36 cellular contexts compared by ENCODE assay signal in genomic region chr11:90756617-90757016, GRCh38.
DNase-seq lines count a peak whose midpoint lies in the region; ATAC-seq, FAIRE-seq and TF ChIP-seq lines count a peak whose summit lies in the region.
"Had no signal": no experiment of that assay in that cellular context is flagged by ENCODE, and none has a peak within 500 bp of the region (broad histone marks: within the 10 kb centered on the region; RNA-seq: fewer than 3 reads in every experiment).

No MANE protein-coding gene starts in this region.

- no peak for TF ChIP-seq RAD21 in SK-N-SH (IDR thresholded peaks at IDR 0.05; ENCODE audit: low read length)

- no TSS peak for BruUV-seq in endothelial cell of umbilical vein (replicated peaks; lab: Mats Ljungman, UMichigan)

- H3K36me3 Mint-ChIP-seq in activated CD4-positive, alpha-beta T cell treated with anti-CD3 and anti-CD28 coated beads for 36 hours (ENCODE audit: low read depth): no peaks in the 10 kb centered on the region
- H3K36me3 Mint-ChIP-seq: CD14-positive monocyte; CD4-positive, alpha-beta memory T cell; CD4-positive, CD25-positive, alpha-beta regulatory T cell; CD8-positive, alpha-beta memory T cell; CD8-positive, alpha-beta T cell had no signal

- H3K27me3 Mint-ChIP-seq in activated CD4-positive, alpha-beta T cell treated with anti-CD3 and anti-CD28 coated beads for 36 hours: no peaks in the 10 kb centered on the region
- H3K27me3 Mint-ChIP-seq: B cell; CD4-positive, alpha-beta memory T cell; CD4-positive, alpha-beta T cell; CD4-positive, CD25-positive, alpha-beta regulatory T cell; CD8-positive, alpha-beta memory T cell had no signal

- no peak overlapping the region for H3K4me3 Mint-ChIP-seq in activated CD4-positive, alpha-beta T cell treated with anti-CD3 and anti-CD28 coated beads for 36 hours
- H3K4me3 Mint-ChIP-seq: B cell; CD14-positive monocyte; CD4-positive, alpha-beta memory T cell; CD4-positive, alpha-beta T cell; CD4-positive, CD25-positive, alpha-beta regulatory T cell; CD8-positive, alpha-beta memory T cell; CD8-positive, alpha-beta T cell had no signal

- no peaks in the 10 kb centered on the region for H3K9me3 ChIP-seq in SK-N-SH
- H3K9me3 ChIP-seq in endothelial cell of umbilical vein (replicated peaks; ENCODE audit: control insufficient read depth, insufficient read depth, low read length): no peaks in the 10 kb centered on the region
- H3K9me3 ChIP-seq: A549; BE2C; BLaER1; BLaER1 treated with 17β-estradiol and CSF1 and Interleukin-3, amounts not matched to agents 10 nM and 100 nM; Caco-2 had no signal

- H3K27me3 ChIP-seq in SK-N-SH (ENCODE audit: insufficient read depth): no peaks in the 10 kb centered on the region
- H3K27me3 ChIP-seq in endothelial cell of umbilical vein (ENCODE audit: control insufficient read depth in 2 of 2, insufficient read depth in 2 of 2, low read length in 2 of 2): no peaks in the 10 kb centered on the region
- H3K27me3 ChIP-seq: BE2C; BLaER1; BLaER1 treated with 17β-estradiol and CSF1 and Interleukin-3, amounts not matched to agents 10 nM and 100 nM had no signal

- H3K9ac ChIP-seq in SK-N-SH (no peak overlapping the region), endothelial cell of umbilical vein (replicated peaks; ENCODE audit: extremely low read depth, insufficient read depth, low read length) (no peak overlapping the region)
- H3K9ac ChIP-seq: BLaER1; BLaER1 treated with 17β-estradiol and CSF1 and Interleukin-3, amounts not matched to agents 10 nM and 100 nM had no signal

- intact Hi-C loops in endothelial cell of umbilical vein (cut with micrococcal nuclease): no loop called here
- intact Hi-C loops in activated CD4-positive, alpha-beta T cell treated with anti-CD3 and anti-CD28 coated beads for 36 hours (cut with DNase I, micrococcal nuclease): no loop called here

- CTCF ChIA-PET in SK-N-SH (lab: Yijun Ruan, JAX): interaction anchor here (1.5 kb wide), 1 partner anchor 18 kb away, joined by 3 read pairs; no protein-coding TSS in a partner anchor
- CTCF ChIA-PET in endothelial cell of umbilical vein (lab: Charles Lee): no interaction called here
- CTCF ChIA-PET in activated CD4-positive, alpha-beta T cell treated with anti-CD3 and anti-CD28 coated beads for 36 hours (lab: Charles Lee): no interaction called here

- H3K9me2 ChIP-seq in SK-N-SH: no peaks in the 10 kb centered on the region

- WGBS in SK-N-SH (ENCODE audit: low lambda C conversion rate): 6% methylated on average over 1 of the region's 1 CpG

- H2AFZ ChIP-seq in SK-N-SH (ENCODE audit: low read depth) (no peak overlapping the region), endothelial cell of umbilical vein (ENCODE audit: low read depth, low read length) (no peak overlapping the region)

- ATAC-seq in SK-N-SH treated with all-trans-retinoic acid at 6 μM for 48 hours (no peak), GM19463 (IDR thresholded peaks at IDR 0.05; ENCODE audit: unreplicated experiment) (no peak)
- ATAC-seq in activated CD4-positive, alpha-beta T cell treated with anti-CD3 and anti-CD28 coated beads for 36 hours: no peak
- ATAC-seq: A549; CD8-positive, alpha-beta T cell had no signal

- H3K9me3 Mint-ChIP-seq in activated CD4-positive, alpha-beta T cell treated with anti-CD3 and anti-CD28 coated beads for 36 hours (ENCODE audit: low read depth): peaks cover 18% of the 10 kb centered on the region

- H3K4me1 ChIP-seq in SK-N-SH (ENCODE audit: control insufficient read depth in 1 of 2, insufficient read depth in 2 of 2, low read depth in 1 of 2, low read length in 1 of 2) (no peaks in the 10 kb centered on the region; a peak in 2 of 4 replicates), endothelial cell of umbilical vein (ENCODE audit: control insufficient read depth, extremely low read depth, insufficient read depth, low read length) (no peaks in the 10 kb centered on the region)
- H3K4me1 ChIP-seq: A549; BLaER1 treated with 17β-estradiol and CSF1 and Interleukin-3, amounts not matched to agents 10 nM and 100 nM; Caco-2 had no signal

- H4K20me1 ChIP-seq in SK-N-SH (ENCODE audit: insufficient read depth) (no peaks in the 10 kb centered on the region), endothelial cell of umbilical vein (replicated peaks; ENCODE audit: control insufficient read depth, extremely low read depth, insufficient read depth, low read length) (no peaks in the 10 kb centered on the region)
- H4K20me1 ChIP-seq: BLaER1; BLaER1 treated with 17β-estradiol and CSF1 and Interleukin-3, amounts not matched to agents 10 nM and 100 nM had no signal

- H3K36me3 ChIP-seq in SK-N-SH (replicated peaks in 1 of 2; ENCODE audit: control insufficient read depth in 1 of 2, insufficient read depth in 2 of 2, low read length in 1 of 2) (no peaks in the 10 kb centered on the region), endothelial cell of umbilical vein (ENCODE audit: control insufficient read depth in 2 of 2, extremely low read depth in 1 of 2, insufficient read depth in 2 of 2, low read length in 2 of 2) (no peaks in the 10 kb centered on the region)
- H3K36me3 ChIP-seq: BE2C; BLaER1; BLaER1 treated with 17β-estradiol and CSF1 and Interleukin-3, amounts not matched to agents 10 nM and 100 nM had no signal

- no peaks in the 10 kb centered on the region for H3K9me1 ChIP-seq in endothelial cell of umbilical vein (replicated peaks; ENCODE audit: control insufficient read depth, extremely low read depth, insufficient read depth, low read length)

- peak in 1 of 2 experiments; percentile 68; a peak in 2 of 4 replicates for TF ChIP-seq EP300 in SK-N-SH (IDR thresholded peaks at IDR 0.05; ENCODE audit: borderline replicate concordance in 1 of 2, low read depth in 1 of 2, low read length in 1 of 2)

- H3K4me3 ChIP-seq in SK-N-SH (ENCODE audit: low read depth in 2 of 2, low read length in 1 of 2) (no peak overlapping the region), endothelial cell of umbilical vein (replicated peaks in 1 of 3; ENCODE audit: insufficient read depth in 1 of 3, low read depth in 1 of 3, low read length in 3 of 3) (no peak overlapping the region)
- H3K4me3 ChIP-seq: A549; BLaER1; BLaER1 treated with 17β-estradiol and CSF1 and Interleukin-3, amounts not matched to agents 10 nM and 100 nM had no signal

- no peak for TF ChIP-seq POLR2A in endothelial cell of umbilical vein (IDR thresholded peaks at IDR 0.05; ENCODE audit: low read depth, low read length)

- POLR2A ChIA-PET in SK-N-SH (lab: Yijun Ruan, JAX) (no interaction called here), endothelial cell of umbilical vein (lab: Charles Lee) (no interaction called here)
- POLR2A ChIA-PET in activated CD4-positive, alpha-beta T cell treated with anti-CD3 and anti-CD28 coated beads for 36 hours (lab: Charles Lee): no interaction called here

- H3K27ac ChIP-seq in SK-N-SH (ENCODE audit: low read depth in 2 of 2, low read length in 1 of 2) (no peak overlapping the region; a peak in 2 of 4 replicates), endothelial cell of umbilical vein (ENCODE audit: insufficient read depth, low read depth, low read length) (no peak overlapping the region)
- H3K27ac ChIP-seq: 22Rv1; A549; BLaER1; BLaER1 treated with 17β-estradiol and CSF1 and Interleukin-3, amounts not matched to agents 10 nM and 100 nM; C4-2B had no signal

- H3K4me2 ChIP-seq in SK-N-SH (no peak overlapping the region), endothelial cell of umbilical vein (ENCODE audit: insufficient read depth, low read length) (no peak overlapping the region)
- H3K4me2 ChIP-seq: A549; BLaER1; BLaER1 treated with 17β-estradiol and CSF1 and Interleukin-3, amounts not matched to agents 10 nM and 100 nM had no signal

- H3K4me1 Mint-ChIP-seq in activated CD4-positive, alpha-beta T cell treated with anti-CD3 and anti-CD28 coated beads for 36 hours: no peaks in the 10 kb centered on the region
- H3K4me1 Mint-ChIP-seq: B cell; CD14-positive monocyte; CD4-positive, alpha-beta memory T cell; CD4-positive, CD25-positive, alpha-beta regulatory T cell; CD8-positive, alpha-beta memory T cell had no signal

- TF ChIP-seq CTCF in SK-N-SH (IDR thresholded peaks at IDR 0.05) (no peak), endothelial cell of umbilical vein (IDR thresholded peaks at IDR 0.05; ENCODE audit: extremely low read depth in 1 of 2, insufficient read depth in 1 of 2, low read depth in 1 of 2, low read length in 2 of 2) (no peak)

- FAIRE-seq in endothelial cell of umbilical vein (lab: Jason Lieb, UNC): no peak
- FAIRE-seq: A549, D721Med had no signal

- H3F3A ChIP-seq in SK-N-SH (replicated peaks; ENCODE audit: insufficient read depth): no peaks in the 10 kb centered on the region

- dilution Hi-C loops in endothelial cell of umbilical vein (cut with MboI; ENCODE audit: extremely low pct_ligation_motif_present, low sequenced_read_pairs): no loop called here

- DNase-seq in SK-N-DZ (ENCODE audit: low spot score) (peak; percentile 90), SK-N-SH (no peak), endothelial cell of umbilical vein (ENCODE audit: low read depth, low spot score) (peak; percentile 1), AG08396 (ENCODE audit: low spot score) (no peak)
- DNase-seq in activated CD4-positive, alpha-beta T cell treated with anti-CD3 and anti-CD28 coated beads for 36 hours: no peak
- DNase-seq in activated CD8-positive, alpha-beta memory T cell treated with anti-CD3 and anti-CD28 coated beads for 24 hours: no peak
- DNase-seq: 8988T; ACHN; AML-193; BE2C; C1 segment of cervical spinal cord; Caco-2; Calu3; CD4-positive, alpha-beta memory T cell; CD4-positive, alpha-beta T cell; CD4-positive, CD25-positive, alpha-beta regulatory T cell; CD8-positive, alpha-beta memory T cell; CD8-positive, alpha-beta T cell; COR-L47; DMS 273 treated with DMSO at 0.1 percent for 48 hours; DMS153; DMS53; DMS79; DMS79 treated with DMSO at 0.1 percent for 48 hours; DND-41; EL had no signal

- H3K27ac Mint-ChIP-seq in activated CD4-positive, alpha-beta T cell treated with anti-CD3 and anti-CD28 coated beads for 36 hours: no peak overlapping the region
- H3K27ac Mint-ChIP-seq: B cell; CD14-positive monocyte; CD4-positive, alpha-beta memory T cell; CD4-positive, alpha-beta T cell; CD4-positive, CD25-positive, alpha-beta regulatory T cell; CD8-positive, alpha-beta memory T cell; CD8-positive, alpha-beta T cell had no signal

- H3K79me2 ChIP-seq in SK-N-SH (ENCODE audit: insufficient read depth): no peaks in the 10 kb centered on the region
- H3K79me2 ChIP-seq in endothelial cell of umbilical vein (ENCODE audit: control insufficient read depth, insufficient read depth, low read length): no peaks in the 10 kb centered on the region

TF ChIP-seq in SK-N-SH, 30 proteins besides CTCF, POLR2A, EP300 and RAD21:
- TF ChIP-seq RFX5 (IDR thresholded peaks at IDR 0.05; ENCODE audit: low read length) (no peak), GATA2 (CRISPR knock-in tag; IDR thresholded peaks at IDR 0.05) (peak; percentile 27; the same call in 1 of the 2 replicates)

TF ChIP-seq in SK-N-SH treated with all-trans-retinoic acid at 6 μM for 48 hours, 23 proteins besides CTCF, POLR2A, EP300 and RAD21 (continues in another document):
- TF ChIP-seq GLIS3 (CRISPR knock-in tag; IDR thresholded peaks at IDR 0.05): no peak
- no peak for TF ChIP-seq ZNF8 (CRISPR knock-in tag; IDR thresholded peaks at IDR 0.05)

TF ChIP-seq in endothelial cell of umbilical vein, 7 proteins besides CTCF, POLR2A, EP300 and RAD21 (continues in another document):
- no peak for TF ChIP-seq MAX (IDR thresholded peaks at IDR 0.05; ENCODE audit: insufficient read depth, insufficient read length)

Comparison
In these comparisons a context has a peak if more than half of its experiments do, and no peak if none do; other contexts are left out.
1. DNase-seq: peak in SK-N-DZ (single experiment) and endothelial cell of umbilical vein (single experiment); none in SK-N-SH (single experiment), activated CD4-positive, alpha-beta T cell treated with anti-CD3 and anti-CD28 coated beads for 36 hours (single experiment), AG08396 (single experiment) and activated CD8-positive, alpha-beta memory T cell treated with anti-CD3 and anti-CD28 coated beads for 24 hours (single experiment).